Comparison of ENCODE assay signal across 15 cellular contexts in the genomic region with DNA sequence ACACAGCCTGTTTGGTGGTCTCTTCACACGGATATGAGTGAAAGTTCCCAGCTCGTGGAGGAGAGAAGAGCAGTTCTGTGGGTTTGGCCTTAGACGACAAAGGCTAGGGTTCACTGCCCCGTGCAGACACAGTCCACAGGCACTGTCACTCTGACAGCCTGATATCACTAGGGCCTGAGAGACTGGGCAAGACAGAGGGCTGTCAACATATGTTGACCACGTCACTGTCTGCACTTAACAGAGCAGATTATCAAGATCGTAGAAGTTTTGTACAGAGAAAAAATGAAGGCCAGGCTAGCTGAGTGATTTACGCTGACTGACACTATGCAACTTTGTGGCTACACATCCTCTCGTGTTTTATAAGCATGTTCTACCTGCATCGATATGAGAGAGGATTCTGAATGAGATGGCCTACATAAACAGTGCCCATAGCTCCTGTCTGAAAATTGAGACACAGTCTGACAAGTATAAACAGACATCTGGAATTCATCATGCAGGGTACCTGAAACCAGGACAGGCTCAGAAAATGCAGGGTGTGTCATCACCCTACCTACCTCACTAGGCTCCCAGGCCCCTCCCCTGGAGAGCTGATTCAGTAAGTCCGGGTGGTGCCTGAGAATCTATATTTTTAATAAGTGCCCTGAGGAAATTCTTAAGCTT.
DNase-seq lines count a peak whose midpoint lies in the region; ATAC-seq, FAIRE-seq and TF ChIP-seq lines count a peak whose summit lies in the region.
"Had no signal": no experiment of that assay in that cellular context is flagged by ENCODE, and none has a peak within 500 bp of the region (broad histone marks: within the 10 kb centered on the region; RNA-seq: fewer than 3 reads in every experiment).

No MANE protein-coding gene starts in this region.

- TF ChIP-seq POLR2A in GM12878 (IDR thresholded peaks at IDR 0.05; ENCODE audit: low read depth, low read length) (no peak), Peyer's patch (IDR thresholded peaks at IDR 0.05) (no peak), GM12892 (IDR thresholded peaks at IDR 0.05; ENCODE audit: low read depth, low read length) (no peak)

- peak; percentile 45 for ATAC-seq in GM12878
- ATAC-seq: natural killer cell, right cardiac atrium had no signal

- DNase-seq in stimulated activated CD4-positive, alpha-beta T cell treated with anti-CD3 and anti-CD28 coated beads, Interleukin-15, amount 100 ng/mL, for 24 hours: peak; percentile 23
- no peak for DNase-seq in stimulated activated CD4-positive, alpha-beta T cell treated with anti-CD3 and anti-CD28 coated beads, Interleukin-4, amount 100 ng/mL, for 4 hours
- DNase-seq in GM12878 (ENCODE audit: low read depth, low spot score): no peak
- DNase-seq in NCI-H2107 (lab: John Stamatoyannopoulos, UW): no peak
- DNase-seq in Peyer's patch: no peak
- DNase-seq in DMS79 (lab: John Stamatoyannopoulos, UW): no peak
- DNase-seq in GM12892 (ENCODE audit: insufficient read length): no peak
- DNase-seq: DMS53; H7; natural killer cell; NCI-H1436; right cardiac atrium; stimulated activated CD4-positive, alpha-beta T cell treated with anti-CD3 and anti-CD28 coated beads, Interleukin-4, amount 100 ng/mL, for 1 hour had no signal

- no peaks in the 10 kb centered on the region for H3K9me3 ChIP-seq in GM12878 (replicated peaks; ENCODE audit: control insufficient read depth, insufficient read depth, low read length)
- H3K9me3 ChIP-seq in Peyer's patch: no peaks in the 10 kb centered on the region
- H3K9me3 ChIP-seq: esophagus muscularis mucosa had no signal

- CTCF ChIA-PET in GM12878 (lab: Yijun Ruan, JAX): interaction anchor here (0.6 to 2.5 kb wide), 10 partner anchors 9 to 132 kb away, joined by 3 to 11 read pairs (median 3); no protein-coding TSS in a partner anchor

- no peak overlapping the region for H3K4me2 ChIP-seq in GM12878 (ENCODE audit: control insufficient read depth, insufficient read depth)

- H3K79me2 ChIP-seq in GM12878 (ENCODE audit: control insufficient read depth, insufficient read depth, low read length): peaks cover 10% of the 10 kb centered on the region

- TF ChIP-seq EP300 in GM12878 (IDR thresholded peaks at IDR 0.05; ENCODE audit: borderline replicate concordance in 1 of 2, control insufficient read depth in 1 of 2, low read depth in 2 of 2, low read length in 2 of 2): no peak

- H3K27me3 ChIP-seq in GM12878 (replicated peaks in 1 of 2; ENCODE audit: control insufficient read depth in 2 of 2, insufficient read depth in 2 of 2, low read length in 1 of 2): no peaks in the 10 kb centered on the region
- H3K27me3 ChIP-seq in layer of hippocampus (ENCODE audit: control insufficient read depth, insufficient read depth, low read length): no peaks in the 10 kb centered on the region
- H3K27me3 ChIP-seq in Peyer's patch: no peaks in the 10 kb centered on the region
- H3K27me3 ChIP-seq: esophagus muscularis mucosa had no signal

- H2AFZ ChIP-seq in GM12878 (ENCODE audit: control insufficient read depth, low read depth, low read length): no peak overlapping the region

- no peak for TF ChIP-seq CTCF in GM12878 (IDR thresholded peaks at IDR 0.05 in 2 of 3, conservative IDR thresholded peaks at IDR 0.05 in 1 of 3; ENCODE audit: control insufficient read depth in 2 of 3, extremely low read depth in 1 of 3, insufficient read depth in 1 of 3, low read depth in 3 of 3, low read length in 3 of 3)
- TF ChIP-seq CTCF in Peyer's patch (IDR thresholded peaks at IDR 0.05): no peak

- TF ChIP-seq RAD21 in GM12878 (IDR thresholded peaks at IDR 0.05; ENCODE audit: insufficient read depth, low read depth, low read length): no peak

- POLR2A ChIA-PET in GM12878 (lab: Charles Lee): interaction anchor here (1.1 to 2.3 kb wide), 6 partner anchors 8 to 90 kb away, joined by 3 to 8 read pairs (median 4); no protein-coding TSS in a partner anchor

- H3K27ac ChIP-seq in GM12878 (ENCODE audit: control insufficient read depth, insufficient read depth) (no peak overlapping the region), layer of hippocampus (ENCODE audit: low read depth, low read length) (peak overlapping the region; percentile 35), Peyer's patch (no peak overlapping the region)
- H3K27ac ChIP-seq: esophagus muscularis mucosa had no signal

- RAD21 ChIA-PET in GM12878 (lab: Charles Lee; ENCODE audit: unreplicated experiment): interaction anchor here (0.8 to 3.9 kb wide), 19 partner anchors 8 to 121 kb away, joined by 3 to 12 read pairs (median 5); no protein-coding TSS in a partner anchor

- SMC1A ChIA-PET in GM12878 (lab: Charles Lee; ENCODE audit: uncharacterized antibody, unreplicated experiment): interaction anchor here (0.7 to 8.7 kb wide), 22 partner anchors 8 to 148 kb away, joined by 3 to 78 read pairs (median 4); no protein-coding TSS in a partner anchor

- BruUV-seq in GM12878 (replicated peaks; lab: Mats Ljungman, UMichigan): no TSS peak

- H3K4me1 ChIP-seq in GM12878 (ENCODE audit: control insufficient read depth, insufficient read depth, low read length) (peaks cover 44% of the 10 kb centered on the region), Peyer's patch (no peaks in the 10 kb centered on the region)

- intact Hi-C loops in GM12878 (cut with micrococcal nuclease; ENCODE audit: unreplicated experiment): no loop called here

- H3K4me3 ChIP-seq in GM12878: no peak overlapping the region
- no peak overlapping the region for H3K4me3 ChIP-seq in Peyer's patch
- H3K4me3 ChIP-seq: esophagus muscularis mucosa had no signal

- in situ Hi-C loops in GM12878 (cut with MboI): no loop called here

- H3K36me3 ChIP-seq in GM12878 (ENCODE audit: control insufficient read depth in 2 of 2, insufficient read depth in 2 of 2, low read length in 1 of 2) (no peaks in the 10 kb centered on the region), Peyer's patch (no peaks in the 10 kb centered on the region)
- H3K36me3 ChIP-seq: esophagus muscularis mucosa had no signal

- WGBS in GM12878 (ENCODE audit: insufficient coverage, insufficient replicate concordance, low lambda C conversion rate, missing lambda C conversion rate): 80% methylated on average over 10 of the region's 10 CpGs

- FAIRE-seq in GM12878 (lab: Jason Lieb, UNC) (no peak), GM12892 (lab: Jason Lieb, UNC) (no peak)

- no peak overlapping the region for H3K9ac ChIP-seq in GM12878 (ENCODE audit: control insufficient read depth, insufficient read depth, low read length)

- no peaks in the 10 kb centered on the region for H4K20me1 ChIP-seq in GM12878 (ENCODE audit: control insufficient read depth, insufficient read depth)

TF ChIP-seq in GM12878, 131 proteins besides CTCF, POLR2A, EP300 and RAD21:
- TF ChIP-seq PAX5 (IDR thresholded peaks at IDR 0.05; ENCODE audit: borderline replicate concordance, low read depth, low read length) (no peak), PKNOX1 (IDR thresholded peaks at IDR 0.05) (peak; percentile 79; the same call in 1 of the 2 replicates), PBX3 (IDR thresholded peaks at IDR 0.05; ENCODE audit: insufficient replicate concordance, low read depth, low read length) (peak; percentile 58)
